In the genomic region with DNA sequence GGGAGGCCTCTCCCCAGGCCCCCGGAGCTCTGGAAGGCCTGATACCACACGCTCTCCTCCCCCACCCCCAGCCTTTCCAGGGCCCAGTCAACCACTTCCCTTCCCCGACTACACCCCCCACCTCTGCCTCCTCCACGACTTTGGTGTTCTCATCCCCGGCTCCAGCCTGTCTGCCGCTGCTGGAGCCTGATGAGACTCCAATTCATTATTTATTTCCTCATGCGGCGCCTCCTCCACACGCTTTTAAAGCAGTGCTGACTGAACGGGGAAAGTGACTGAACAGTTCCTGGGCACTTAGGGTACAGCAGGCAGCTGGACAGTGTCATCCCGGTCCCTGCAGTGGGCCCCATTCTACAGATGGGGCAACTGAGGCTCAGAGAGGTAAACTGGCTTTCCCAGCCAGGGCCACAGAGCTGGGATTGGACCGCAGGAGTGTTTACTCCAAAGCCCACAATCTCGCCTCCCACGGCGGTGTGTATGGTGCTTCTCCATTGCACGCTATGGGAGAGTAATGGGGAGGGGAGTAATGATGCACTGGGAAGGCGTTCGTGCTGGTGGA, we compare ENCODE assay signal across 9 cellular contexts. TPM values are rescaled to one million over a fixed set of nuclear protein-coding genes. Genes with fewer than 3 reads are reported as not detected.
DNase-seq lines count a peak whose midpoint lies in the region; ATAC-seq, FAIRE-seq and TF ChIP-seq lines count a peak whose summit lies in the region.
"Had no signal": no experiment of that assay in that cellular context is flagged by ENCODE, and none has a peak within 500 bp of the region (broad histone marks: within the 10 kb centered on the region; RNA-seq: fewer than 3 reads in every experiment).

No MANE protein-coding gene starts in this region.

- peaks cover 56% of the 10 kb centered on the region for H3K36me3 ChIP-seq in SJSA1

- DNase-seq in H54 (ENCODE audit: insufficient read length, low spot score) = peak; percentile 79
- peak; percentile 100 for DNase-seq in SJSA1 (ENCODE audit: low read depth in 1 of 2, low spot score in 2 of 2)
- peak; percentile 59 to 65 for DNase-seq in foreskin fibroblast
- no peak for DNase-seq in stimulated activated naive B cell treated with anti-CD40 and anti-IgM and Interleukin-4, amounts not matched to agents 10 μg/mL and 1 μg/mL and 100 μg/mL, for 72 hours
- no peak for DNase-seq in activated gamma-delta T cell treated with Interleukin-2 at 50 U/mL for 16 hours
- DNase-seq in HUDEP-2 (lab: John Stamatoyannopoulos, UW; ENCODE audit: unreplicated experiment in 76 of 76) = no peak
- DNase-seq in activated T-cell treated with anti-CD3 and anti-CD28 coated beads, Interleukin-2, amount 50 U/mL, for 24 hours = no peak
- DNase-seq: NK-92 treated with Interleukin-12 subunit alpha and Interleukin-12 subunit beta, amount 100 ng/mL, for 24 hours had no signal

- H3K9me3 ChIP-seq in SJSA1 (replicated peaks) = no peaks in the 10 kb centered on the region

- H3K4me3 Mint-ChIP-seq in stimulated activated naive B cell treated with anti-CD40 and anti-IgM and Interleukin-4, amounts not matched to agents 10 μg/mL and 1 μg/mL and 100 μg/mL, for 72 hours = no peak overlapping the region
- H3K4me3 Mint-ChIP-seq in activated T-cell treated with anti-CD3 and anti-CD28 coated beads, Interleukin-2, amount 50 U/mL, for 24 hours = no peak overlapping the region

- H3K4me1 Mint-ChIP-seq in stimulated activated naive B cell treated with anti-CD40 and anti-IgM and Interleukin-4, amounts not matched to agents 10 μg/mL and 1 μg/mL and 100 μg/mL, for 72 hours = peaks cover 9 to 10% of the 10 kb centered on the region in 2 donors
- no peaks in the 10 kb centered on the region for H3K4me1 Mint-ChIP-seq in activated T-cell treated with anti-CD3 and anti-CD28 coated beads, Interleukin-2, amount 50 U/mL, for 24 hours (ENCODE audit: low read depth)

- no peak for ATAC-seq in stimulated activated naive B cell treated with anti-CD40 and anti-IgM and Interleukin-4, amounts not matched to agents 10 μg/mL and 1 μg/mL and 100 μg/mL, for 72 hours (replicated peaks)

- no peaks in the 10 kb centered on the region for H3K27me3 ChIP-seq in SJSA1 (replicated peaks)

- H3K27ac ChIP-seq in SJSA1 = peak overlapping the region; percentile 98
- H3K27ac ChIP-seq: parathyroid adenoma had no signal

- no peak overlapping the region for H3K4me3 ChIP-seq in SJSA1
- no peak overlapping the region for H3K4me3 ChIP-seq in foreskin fibroblast (ENCODE audit: low read depth in 1 of 2, low read length in 2 of 2)

- TF ChIP-seq POLR2A in H54 (IDR thresholded peaks at IDR 0.05; ENCODE audit: low read depth, low read length) = no peak

- H3K27me3 Mint-ChIP-seq in stimulated activated naive B cell treated with anti-CD40 and anti-IgM and Interleukin-4, amounts not matched to agents 10 μg/mL and 1 μg/mL and 100 μg/mL, for 72 hours = no peaks in the 10 kb centered on the region
- H3K27me3 Mint-ChIP-seq in activated T-cell treated with anti-CD3 and anti-CD28 coated beads, Interleukin-2, amount 50 U/mL, for 24 hours = no peaks in the 10 kb centered on the region

- no peaks in the 10 kb centered on the region for H3K9me3 Mint-ChIP-seq in stimulated activated naive B cell treated with anti-CD40 and anti-IgM and Interleukin-4, amounts not matched to agents 10 μg/mL and 1 μg/mL and 100 μg/mL, for 72 hours
- H3K9me3 Mint-ChIP-seq in activated T-cell treated with anti-CD3 and anti-CD28 coated beads, Interleukin-2, amount 50 U/mL, for 24 hours = no peaks in the 10 kb centered on the region

- TF ChIP-seq CTCF in foreskin fibroblast (IDR thresholded peaks at IDR 0.05; ENCODE audit: low read depth, low read length) = no peak

- H3K4me1 ChIP-seq in SJSA1 (replicated peaks) = peaks cover 80% of the 10 kb centered on the region
- H3K4me1 ChIP-seq: parathyroid adenoma had no signal

- FAIRE-seq in H54 (lab: Jason Lieb, UNC) = no peak

- H3K36me3 Mint-ChIP-seq in stimulated activated naive B cell treated with anti-CD40 and anti-IgM and Interleukin-4, amounts not matched to agents 10 μg/mL and 1 μg/mL and 100 μg/mL, for 72 hours = peaks cover 38 to 60% of the 10 kb centered on the region in 2 donors
- peaks cover 43% of the 10 kb centered on the region for H3K36me3 Mint-ChIP-seq in activated T-cell treated with anti-CD3 and anti-CD28 coated beads, Interleukin-2, amount 50 U/mL, for 24 hours (ENCODE audit: low read depth)

- peak overlapping the region; percentile 52 for H3K27ac Mint-ChIP-seq in stimulated activated naive B cell treated with anti-CD40 and anti-IgM and Interleukin-4, amounts not matched to agents 10 μg/mL and 1 μg/mL and 100 μg/mL, for 72 hours
- no peak overlapping the region for H3K27ac Mint-ChIP-seq in activated T-cell treated with anti-CD3 and anti-CD28 coated beads, Interleukin-2, amount 50 U/mL, for 24 hours

RNA-seq across cellular contexts. Expression of a gene that starts 15.9 kb away (rescaled TPM):
- 167 and 184 TPM in 2 replicates for total RNA-seq in SJSA1 (2014; rRNA removed; shearing (Covaris generic))

RNA-seq across cellular contexts. Expression of a gene that starts 40.2 kb away (rescaled TPM):
- 286 and 291 TPM in 2 replicates for total RNA-seq in SJSA1 (2014; rRNA removed; shearing (Covaris generic))

Comparison
In these comparisons a context has a peak if more than half of its experiments do, and no peak if none do; other contexts are left out.
1. DNase-seq: peak in H54 (single experiment), SJSA1 (2 of 2) and foreskin fibroblast (2 of 2); none in stimulated activated naive B cell treated with anti-CD40 and anti-IgM and Interleukin-4, amounts not matched to agents 10 μg/mL and 1 μg/mL and 100 μg/mL, for 72 hours (single experiment), activated gamma-delta T cell treated with Interleukin-2 at 50 U/mL for 16 hours (single experiment), HUDEP-2 (0 of 76) and activated T-cell treated with anti-CD3 and anti-CD28 coated beads, Interleukin-2, amount 50 U/mL, for 24 hours (single experiment).